8 cellular contexts compared by ENCODE assay signal in genomic region chr17:27601069-27601974, GRCh38. TPM values are rescaled to one million over a fixed set of nuclear protein-coding genes. Genes with fewer than 3 reads are reported as not detected.
DNase-seq lines count a peak whose midpoint lies in the region; TF ChIP-seq lines count a peak whose summit lies in the region.

No MANE protein-coding gene starts in this region.

- DNase-seq in NK-92 treated with Interleukin-12 subunit alpha and Interleukin-12 subunit beta, amount 100 ng/mL, for 24 hours (lab: John Stamatoyannopoulos, UW): peak; percentile 44
- DNase-seq in NK-92 (lab: John Stamatoyannopoulos, UW; ENCODE audit: unreplicated experiment): no peak
- DNase-seq in NCI-H2171 (lab: John Stamatoyannopoulos, UW): peak; percentile 31
- DNase-seq in breast epithelium (ENCODE audit: low spot score in 2 of 2): peak; percentile 64 to 82
- peak; percentile 83 for DNase-seq in iPS-NIHi7 (ENCODE audit: extremely low spot score)
- peak; percentile 63 to 70 for DNase-seq in stimulated activated CD4-positive, alpha-beta T cell treated with anti-CD3 and anti-CD28 coated beads, Interleukin-15, amount 100 ng/mL, for 1 hour (ENCODE audit: low read depth in 1 of 2, low spot score in 1 of 2)
- DNase-seq in GOT3 (lab: John Stamatoyannopoulos, UW): no peak

- no peak overlapping the region for H3K27ac ChIP-seq in breast epithelium

- no peaks in the 10 kb centered on the region for H3K4me1 ChIP-seq in breast epithelium

- TF ChIP-seq CTCF in WI38 (IDR thresholded peaks at IDR 0.05; ENCODE audit: low read depth, low read length) (peak; percentile 84), breast epithelium (IDR thresholded peaks at IDR 0.05) (peak; percentile 73 to 90 (median 88))

- H3K4me3 ChIP-seq in WI38 (ENCODE audit: low read depth, low read length) (no peak overlapping the region), breast epithelium (no peak overlapping the region)

- intact Hi-C loops in breast epithelium (cut with DNase I; ENCODE audit: low total_unique reads): loop anchor here (5.0 kb wide), 2 partner anchors 249 to 369 kb away; no protein-coding TSS in a partner anchor

- TF ChIP-seq POLR2A in breast epithelium (IDR thresholded peaks at IDR 0.05): no peak

- H3K9me3 ChIP-seq in breast epithelium: no peaks in the 10 kb centered on the region

- H3K27me3 ChIP-seq in breast epithelium: no peaks in the 10 kb centered on the region

- peaks cover 7% of the 10 kb centered on the region for H3K36me3 ChIP-seq in breast epithelium

RNA-seq across cellular contexts. Expression of gene LGALS9, which starts 29.7 kb away (rescaled TPM):
- total RNA-seq in breast epithelium: 10 to 100 TPM; 17.4 to 58.1 (median 30.1) TPM

Comparison
In these comparisons a context has a peak if more than half of its experiments do, and no peak if none do; other contexts are left out.
1. DNase-seq: peak in NK-92 treated with Interleukin-12 subunit alpha and Interleukin-12 subunit beta, amount 100 ng/mL, for 24 hours (single experiment), NCI-H2171 (single experiment), breast epithelium (2 of 2), iPS-NIHi7 (single experiment) and stimulated activated CD4-positive, alpha-beta T cell treated with anti-CD3 and anti-CD28 coated beads, Interleukin-15, amount 100 ng/mL, for 1 hour (2 of 2); none in NK-92 (single experiment) and GOT3 (single experiment).